In the genomic region with DNA sequence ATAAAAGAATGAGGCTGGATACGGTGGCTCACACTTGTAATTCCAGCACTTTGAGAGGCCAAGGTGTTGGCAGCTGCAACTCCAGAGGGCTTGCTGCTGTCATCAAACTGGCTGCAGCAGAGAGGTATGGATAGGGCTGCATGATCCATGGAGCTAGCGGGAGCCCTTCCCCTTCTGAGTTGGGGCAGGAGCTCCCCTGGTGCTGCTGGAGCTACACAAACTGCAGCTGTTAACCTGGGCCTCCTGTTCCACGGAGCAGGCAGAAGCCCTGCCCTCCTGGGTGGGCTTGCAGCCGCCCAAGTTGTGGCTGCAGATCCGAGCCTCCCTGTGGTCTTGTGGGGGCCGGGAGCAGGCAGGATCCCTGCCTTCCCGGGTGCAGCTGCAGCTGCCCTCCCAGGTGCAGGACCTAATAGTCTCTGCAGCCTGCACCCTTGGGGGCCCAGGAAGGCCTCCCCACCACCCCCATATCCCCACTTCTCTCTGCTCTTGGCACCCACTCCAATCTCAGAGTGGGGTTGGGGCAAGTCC, we compare ENCODE assay signal across 33 cellular contexts. TPM values are rescaled to one million over a fixed set of nuclear protein-coding genes. Genes with fewer than 3 reads are reported as not detected.
"Had no signal": no experiment of that assay in that cellular context is flagged by ENCODE, and none has a peak within 500 bp of the region (broad histone marks: within the 10 kb centered on the region; RNA-seq: fewer than 3 reads in every experiment).

No MANE protein-coding gene starts in this region.

- H3K27me3 ChIP-seq: brain microvascular endothelial cell, esophagus squamous epithelium had no signal

- H3K4me1 ChIP-seq: esophagus squamous epithelium, gastroesophageal sphincter had no signal

- ATAC-seq: activated CD4-positive, alpha-beta T cell treated with anti-CD3 and anti-CD28 coated beads for 36 hours; activated CD8-positive, alpha-beta T cell treated with anti-CD3 and anti-CD28 coated beads, Interleukin-2, amount 10 ng/mL, durations not matched to agents 7 days and 5 days; activated T-cell treated with anti-CD3 and anti-CD28 coated beads, Interleukin-2, amount 50 U/mL, for 4 hours; activated T-helper 17 cell treated with anti-CD3 and anti-CD28 coated beads, Interleukin-2, amount 50 U/mL, for 72 hours; gastroesophageal sphincter; T-helper 17 cell had no signal

- H3K4me3 Mint-ChIP-seq: activated CD4-positive, alpha-beta memory T cell treated with anti-CD3 and anti-CD28 coated beads for 36 hours; activated CD4-positive, alpha-beta T cell treated with anti-CD3 and anti-CD28 coated beads for 36 hours; activated CD4-positive, alpha-beta T cell treated with anti-CD3 and anti-CD28 coated beads, Interleukin-2, amount 10 ng/mL, durations not matched to agents 24 days and 14 days; activated CD8-positive, alpha-beta T cell treated with anti-CD3 and anti-CD28 coated beads, Interleukin-2, amount 10 ng/mL, durations not matched to agents 7 days and 5 days; activated naive CD8-positive, alpha-beta T cell; activated T-cell treated with anti-CD3 and anti-CD28 coated beads, Interleukin-2, amount 50 U/mL, for 4 hours; activated T-helper 17 cell treated with anti-CD3 and anti-CD28 coated beads, Interleukin-2, amount 50 U/mL, for 72 hours; central memory CD8-positive, alpha-beta T cell; dendritic cell treated with granulocyte-macrophage colony-stimulating factor and Interleukin-4, amounts not matched to agents 40 ng/mL and 50 ng/mL, for 4 days; T-helper 17 cell; T-helper 2 cell treated with Interferon-gamma antibody and Interleukin-4, amounts not matched to agents 5 μg/mL and 100 μg/mL, for 36 hours had no signal

- H3K4me3 ChIP-seq: coronary artery, dorsolateral prefrontal cortex, esophagus squamous epithelium, gastroesophageal sphincter had no signal

- H3K36me3 ChIP-seq: brain microvascular endothelial cell, esophagus squamous epithelium, gastroesophageal sphincter had no signal

- H3K27me3 Mint-ChIP-seq: activated CD4-positive, alpha-beta memory T cell treated with anti-CD3 and anti-CD28 coated beads for 36 hours; activated CD4-positive, alpha-beta T cell treated with anti-CD3 and anti-CD28 coated beads for 36 hours; activated CD4-positive, alpha-beta T cell treated with anti-CD3 and anti-CD28 coated beads, Interleukin-2, amount 10 ng/mL, durations not matched to agents 24 days and 14 days; activated naive CD8-positive, alpha-beta T cell; activated T-helper 17 cell treated with anti-CD3 and anti-CD28 coated beads, Interleukin-2, amount 50 U/mL, for 72 hours; central memory CD8-positive, alpha-beta T cell; dendritic cell treated with granulocyte-macrophage colony-stimulating factor and Interleukin-4, amounts not matched to agents 40 ng/mL and 50 ng/mL, for 4 days; T-helper 17 cell had no signal

- H3K27ac ChIP-seq: brain microvascular endothelial cell, coronary artery, dorsolateral prefrontal cortex, esophagus squamous epithelium, gastroesophageal sphincter, WERI-Rb-1 had no signal

- H3K4me1 Mint-ChIP-seq: activated CD4-positive, alpha-beta T cell treated with anti-CD3 and anti-CD28 coated beads for 36 hours; activated CD4-positive, alpha-beta T cell treated with anti-CD3 and anti-CD28 coated beads, Interleukin-2, amount 10 ng/mL, durations not matched to agents 24 days and 14 days; activated T-helper 17 cell treated with anti-CD3 and anti-CD28 coated beads, Interleukin-2, amount 50 U/mL, for 72 hours; central memory CD8-positive, alpha-beta T cell; T-helper 17 cell had no signal

- H3K9me3 ChIP-seq: esophagus squamous epithelium, gastroesophageal sphincter had no signal

- DNase-seq: activated CD4-positive, alpha-beta memory T cell treated with anti-CD3 and anti-CD28 coated beads for 36 hours; activated CD4-positive, alpha-beta T cell treated with anti-CD3 and anti-CD28 coated beads for 36 hours; activated CD4-positive, alpha-beta T cell treated with anti-CD3 and anti-CD28 coated beads, Interleukin-2, amount 10 ng/mL, durations not matched to agents 24 days and 14 days; activated CD4-positive, CD25-positive, alpha-beta regulatory T cell; activated CD4-positive, CD25-positive, alpha-beta regulatory T cell treated with anti-CD3 and anti-CD28 coated beads, Interleukin-2, amount 50 U/mL, for 72 hours; activated CD8-positive, alpha-beta T cell treated with anti-CD3 and anti-CD28 coated beads, Interleukin-2, amount 10 ng/mL, durations not matched to agents 7 days and 5 days; activated effector memory CD4-positive, alpha-beta T cell treated with Interleukin-2 at 50 U/mL for 16 hours; activated gamma-delta T cell treated with Interleukin-2 at 50 U/mL for 16 hours; activated naive CD4-positive, alpha-beta T cell treated with anti-CD3 and anti-CD28 coated beads, Interleukin-2, amount 50 U/mL, for 16 hours; activated naive CD4-positive, alpha-beta T cell treated with Interleukin-2 at 50 U/mL for 16 hours; activated T-cell treated with anti-CD3 and anti-CD28 coated beads, Interleukin-2, amount 50 U/mL, for 4 hours; amniotic stem cell; anterior cingulate cortex; brain microvascular endothelial cell; dorsolateral prefrontal cortex; effector memory CD4-positive, alpha-beta T cell; erythroblast; esophagus squamous epithelium; foreskin melanocyte; T-helper 1 cell; T-helper 17 cell; T1000; WERI-Rb-1 had no signal

- H3K9me3 Mint-ChIP-seq: activated CD4-positive, alpha-beta memory T cell treated with anti-CD3 and anti-CD28 coated beads for 36 hours; activated CD4-positive, alpha-beta T cell treated with anti-CD3 and anti-CD28 coated beads, Interleukin-2, amount 10 ng/mL, durations not matched to agents 24 days and 14 days; activated T-cell treated with anti-CD3 and anti-CD28 coated beads, Interleukin-2, amount 50 U/mL, for 4 hours; activated T-helper 17 cell treated with anti-CD3 and anti-CD28 coated beads, Interleukin-2, amount 50 U/mL, for 72 hours; central memory CD8-positive, alpha-beta T cell; dendritic cell treated with granulocyte-macrophage colony-stimulating factor and Interleukin-4, amounts not matched to agents 40 ng/mL and 50 ng/mL, for 4 days; T-helper 2 cell treated with Interferon-gamma antibody and Interleukin-4, amounts not matched to agents 5 μg/mL and 100 μg/mL, for 36 hours had no signal

- H3K27ac Mint-ChIP-seq: activated CD4-positive, alpha-beta memory T cell treated with anti-CD3 and anti-CD28 coated beads for 36 hours; activated CD4-positive, alpha-beta T cell treated with anti-CD3 and anti-CD28 coated beads for 36 hours; activated CD4-positive, alpha-beta T cell treated with anti-CD3 and anti-CD28 coated beads, Interleukin-2, amount 10 ng/mL, durations not matched to agents 24 days and 14 days; activated CD8-positive, alpha-beta T cell treated with anti-CD3 and anti-CD28 coated beads, Interleukin-2, amount 10 ng/mL, durations not matched to agents 7 days and 5 days; activated naive CD8-positive, alpha-beta T cell; activated T-helper 17 cell treated with anti-CD3 and anti-CD28 coated beads, Interleukin-2, amount 50 U/mL, for 72 hours; dendritic cell treated with granulocyte-macrophage colony-stimulating factor and Interleukin-4, amounts not matched to agents 40 ng/mL and 50 ng/mL, for 4 days; T-helper 17 cell; T-helper 2 cell treated with Interferon-gamma antibody and Interleukin-4, amounts not matched to agents 5 μg/mL and 100 μg/mL, for 36 hours had no signal

- H3K36me3 Mint-ChIP-seq: activated naive CD8-positive, alpha-beta T cell had no signal

RNA-seq across cellular contexts. Expression of gene CDC25C, which starts 15.8 kb away (rescaled TPM):
- total RNA-seq: T-helper 17 cell had no signal

RNA-seq across cellular contexts. Expression of gene GFRA3, which starts 41.4 kb away (rescaled TPM):
- total RNA-seq: activated CD4-positive, alpha-beta T cell treated with anti-CD3 and anti-CD28 coated beads, Interleukin-2, amount 10 ng/mL, durations not matched to agents 24 days and 14 days; activated T-cell treated with anti-CD3 and anti-CD28 coated beads, Interleukin-2, amount 50 U/mL, for 4 hours; activated T-helper 17 cell treated with anti-CD3 and anti-CD28 coated beads, Interleukin-2, amount 50 U/mL, for 72 hours; bronchial epithelial cell; fibroblast of lung; fibroblast of villous mesenchyme; T-helper 17 cell had no signal
- polyA plus RNA-seq: fibroblast of lung had no signal
